Comparison of ENCODE assay signal across 1 cellular context in the genomic region with DNA sequence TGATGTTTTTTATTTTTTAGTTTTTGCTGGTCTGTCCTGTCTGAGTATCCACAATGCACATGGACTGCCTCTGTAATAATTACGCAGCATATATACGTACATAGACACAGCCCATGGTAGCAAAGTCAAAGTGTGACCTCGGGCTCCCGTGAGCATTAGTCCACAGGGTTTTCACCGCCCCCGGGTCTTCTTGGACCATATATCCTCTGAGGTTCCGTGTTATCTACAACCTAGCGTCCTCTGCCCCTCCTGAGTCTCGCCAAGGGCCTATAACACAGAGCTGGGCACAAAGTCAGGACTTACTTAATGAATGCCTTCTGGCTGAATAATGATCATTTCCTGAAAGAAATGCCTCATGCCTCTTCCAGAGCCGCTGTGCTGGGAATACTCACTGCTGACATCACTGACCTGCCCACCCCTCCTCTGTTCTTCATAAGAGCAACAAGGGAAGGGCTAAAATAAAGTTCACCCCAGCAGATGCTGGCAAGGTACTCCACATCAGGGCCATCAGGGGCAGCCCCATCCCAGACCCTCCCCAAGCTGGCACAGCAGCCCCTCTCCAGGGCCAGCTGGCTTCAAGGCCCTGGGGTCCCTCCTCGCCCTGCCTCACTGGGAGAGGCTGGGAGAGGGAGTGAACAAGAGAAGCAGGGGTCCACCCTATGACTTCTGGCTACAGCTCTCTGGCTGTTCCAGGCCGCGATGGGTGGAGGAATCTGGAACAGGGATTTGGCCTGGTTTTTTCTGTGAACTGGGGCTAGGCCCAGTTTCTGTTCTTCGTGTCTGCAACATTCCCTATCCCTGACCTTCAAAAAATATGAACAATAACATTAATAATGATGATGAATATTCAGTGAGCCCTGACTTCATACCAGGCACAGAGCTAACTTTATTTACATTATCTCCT.
TF ChIP-seq lines count a peak whose summit lies in the region.

No MANE protein-coding gene starts in this region.

TF ChIP-seq in HEK293, 187 proteins besides CTCF, POLR2A, EP300 and RAD21 (continued from another document):
- TF ChIP-seq KLF17 (tag by site-specific recombination; IDR thresholded peaks at IDR 0.05) (peak; percentile 50; the same call in 1 of the 2 replicates), ZBTB8A (tag by site-specific recombination; IDR thresholded peaks at IDR 0.05) (no peak), TCF7L2 (IDR thresholded peaks at IDR 0.05; ENCODE audit: borderline replicate concordance, low read depth, low read length) (no peak), ZNF112 (tag by site-specific recombination; IDR thresholded peaks at IDR 0.05) (no peak), ZNF558 (tag by site-specific recombination; IDR thresholded peaks at IDR 0.05) (no peak), ZNF629 (tag by site-specific recombination; IDR thresholded peaks at IDR 0.05) (peak; percentile 27; the same call in 1 of the 2 replicates), TSHZ1 (tag by site-specific recombination; IDR thresholded peaks at IDR 0.05; ENCODE audit: borderline replicate concordance) (no peak), ZBTB48 (tag by site-specific recombination; IDR thresholded peaks at IDR 0.05) (no peak), ZNF830 (tag by site-specific recombination; IDR thresholded peaks at IDR 0.05; ENCODE audit: low read depth) (no peak), ZNF843 (tag by site-specific recombination; IDR thresholded peaks at IDR 0.05) (no peak), ZNF473 (tag by site-specific recombination; IDR thresholded peaks at IDR 0.05) (no peak), ZNF148 (tag by site-specific recombination; IDR thresholded peaks at IDR 0.05; ENCODE audit: borderline replicate concordance) (no peak), ZNF248 (tag by site-specific recombination; IDR thresholded peaks at IDR 0.05) (no peak), ZNF660 (tag by site-specific recombination; IDR thresholded peaks at IDR 0.05) (no peak), ZNF560 (tag by site-specific recombination; IDR thresholded peaks at IDR 0.05; ENCODE audit: borderline replicate concordance) (no peak), ZNF623 (tag by site-specific recombination; IDR thresholded peaks at IDR 0.05) (no peak), BCL11B (tag by site-specific recombination; IDR thresholded peaks at IDR 0.05; ENCODE audit: low read depth) (no peak)
- TF ChIP-seq, protein P1, sequence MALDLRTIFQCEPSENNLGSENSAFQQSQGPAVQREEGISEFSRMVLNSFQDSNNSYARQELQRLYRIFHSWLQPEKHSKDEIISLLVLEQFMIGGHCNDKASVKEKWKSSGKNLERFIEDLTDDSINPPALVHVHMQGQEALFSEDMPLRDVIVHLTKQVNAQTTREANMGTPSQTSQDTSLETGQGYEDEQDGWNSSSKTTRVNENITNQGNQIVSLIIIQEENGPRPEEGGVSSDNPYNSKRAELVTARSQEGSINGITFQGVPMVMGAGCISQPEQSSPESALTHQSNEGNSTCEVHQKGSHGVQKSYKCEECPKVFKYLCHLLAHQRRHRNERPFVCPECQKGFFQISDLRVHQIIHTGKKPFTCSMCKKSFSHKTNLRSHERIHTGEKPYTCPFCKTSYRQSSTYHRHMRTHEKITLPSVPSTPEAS (tag by site-specific recombination; IDR thresholded peaks at IDR 0.05): no peak
